Comparison of ENCODE assay signal across 12 cellular contexts in the genomic region with DNA sequence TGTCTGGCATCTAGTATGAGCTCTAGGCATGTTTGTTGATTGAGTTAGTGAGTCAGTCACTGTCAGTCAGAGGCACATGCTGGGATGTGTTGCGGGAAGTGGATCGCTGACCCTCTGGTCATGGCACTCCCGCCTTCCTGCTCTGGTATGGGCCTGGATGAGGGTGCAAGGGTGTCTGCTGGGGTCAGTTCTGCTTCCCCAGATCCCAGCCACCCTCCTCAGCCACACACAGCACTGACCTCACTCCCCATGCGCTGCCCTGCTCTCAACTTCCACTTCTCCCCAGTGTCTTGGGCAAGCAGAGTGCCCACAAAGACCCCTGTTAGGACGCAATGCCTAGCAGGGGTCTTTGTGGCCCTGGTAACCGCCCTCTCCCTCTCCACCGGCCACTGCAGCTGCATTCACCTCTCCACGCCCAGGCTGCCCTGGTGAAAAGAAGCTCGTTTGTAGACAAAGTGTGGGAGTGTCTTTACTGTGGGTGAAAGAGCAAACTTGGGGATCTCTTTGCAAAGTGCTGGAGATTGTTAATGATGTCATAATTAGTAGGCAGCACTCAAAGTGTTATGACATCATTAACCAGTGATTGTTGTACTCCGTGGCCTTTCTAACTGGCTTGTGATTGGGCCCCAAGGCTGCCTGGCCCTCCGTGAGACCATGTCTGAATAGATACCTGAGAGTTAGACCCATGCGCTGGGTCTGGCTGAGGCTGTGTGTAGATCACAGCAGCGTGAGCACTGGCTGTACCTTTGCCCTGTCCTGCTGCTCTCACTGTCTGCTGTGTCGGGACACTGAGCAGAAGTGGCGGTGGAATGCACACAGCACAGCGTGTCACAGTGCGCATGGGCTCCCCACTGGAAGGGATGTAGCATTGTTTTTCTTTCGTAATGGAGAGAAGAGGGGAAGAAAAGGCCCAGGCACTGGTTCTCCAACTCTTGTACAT.
DNase-seq lines count a peak whose midpoint lies in the region; ATAC-seq and TF ChIP-seq lines count a peak whose summit lies in the region.
"Had no signal": no experiment of that assay in that cellular context is flagged by ENCODE, and none has a peak within 500 bp of the region (broad histone marks: within the 10 kb centered on the region; RNA-seq: fewer than 3 reads in every experiment).

No MANE protein-coding gene starts in this region.

- ATAC-seq in CD8-positive, alpha-beta T cell: peak; percentile 20
- no peak for ATAC-seq in GM19324 (IDR thresholded peaks at IDR 0.05; ENCODE audit: low FRiP score, unreplicated experiment)

- POLR2A ChIA-PET in CD8-positive, alpha-beta T cell (lab: Charles Lee): no interaction called here

- DNase-seq in CD8-positive, alpha-beta T cell: no peak
- DNase-seq in right atrium auricular region (ENCODE audit: low spot score) (no peak), pons (ENCODE audit: low spot score) (peak; percentile 43), coronary artery (ENCODE audit: low spot score) (no peak), dedifferentiated amniotic fluid mesenchymal stem cell (ENCODE audit: extremely low spot score) (no peak), HFFc6 (no peak)
- DNase-seq: COR-L47, NCI-H1694 treated with DMSO at 0.1 percent for 48 hours, NCI-H69 had no signal

- peaks cover 67% of the 10 kb centered on the region for H3K4me1 Mint-ChIP-seq in CD8-positive, alpha-beta T cell (ENCODE audit: low read depth)
- no peaks in the 10 kb centered on the region for H3K4me1 Mint-ChIP-seq in HFFc6 (ENCODE audit: low read depth)

- no peaks in the 10 kb centered on the region for H3K9me3 ChIP-seq in CD8-positive, alpha-beta T cell (ENCODE audit: low read length)
- no peaks in the 10 kb centered on the region for H3K9me3 ChIP-seq in right atrium auricular region
- H3K9me3 ChIP-seq: thoracic aorta had no signal

- peak overlapping the region; percentile 74 for H3K27ac Mint-ChIP-seq in CD8-positive, alpha-beta T cell
- no peak overlapping the region for H3K27ac Mint-ChIP-seq in HFFc6

- TF ChIP-seq CTCF in CD8-positive, alpha-beta T cell (IDR thresholded peaks at IDR 0.05): no peak
- TF ChIP-seq CTCF in VCaP (conservative IDR thresholded peaks at IDR 0.05) (no peak), right atrium auricular region (IDR thresholded peaks at IDR 0.05) (no peak), coronary artery (IDR thresholded peaks at IDR 0.05) (no peak), HFFc6 (IDR thresholded peaks at IDR 0.05) (no peak)

- CTCF ChIA-PET in CD8-positive, alpha-beta T cell (lab: Charles Lee): no interaction called here

- H3K4me3 ChIP-seq in CD8-positive, alpha-beta T cell (ENCODE audit: low read depth, low read length): no peak overlapping the region
- H3K4me3 ChIP-seq in right atrium auricular region: no peak overlapping the region
- H3K4me3 ChIP-seq in coronary artery: no peak overlapping the region
- H3K4me3 ChIP-seq: thoracic aorta had no signal

- H3K27me3 Mint-ChIP-seq in CD8-positive, alpha-beta T cell (ENCODE audit: low read depth): no peaks in the 10 kb centered on the region
- H3K27me3 Mint-ChIP-seq in HFFc6 (ENCODE audit: insufficient read depth): peaks cover 4% of the 10 kb centered on the region

- intact Hi-C loops in CD8-positive, alpha-beta T cell (cut with DNase I, micrococcal nuclease): loop anchor here in 1 of 2 experiments (5.0 kb wide), 1 partner anchor 36 kb away; no protein-coding TSS in a partner anchor

- H3K36me3 Mint-ChIP-seq in CD8-positive, alpha-beta T cell: peaks cover 57% of the 10 kb centered on the region
- H3K36me3 Mint-ChIP-seq in HFFc6 (ENCODE audit: low read depth): no peaks in the 10 kb centered on the region

- H3K4me1 ChIP-seq in CD8-positive, alpha-beta T cell (ENCODE audit: insufficient read depth, low read length): peaks cover 12% of the 10 kb centered on the region
- peaks cover 0 to 29% of the 10 kb centered on the region in 2 donors for H3K4me1 ChIP-seq in right atrium auricular region

- no peak overlapping the region for H3K4me3 Mint-ChIP-seq in CD8-positive, alpha-beta T cell
- H3K4me3 Mint-ChIP-seq in HFFc6: no peak overlapping the region

- H3K27ac ChIP-seq in CD8-positive, alpha-beta T cell (ENCODE audit: low read depth, low read length): no peak overlapping the region
- H3K27ac ChIP-seq in VCaP (peak overlapping the region; percentile 67; the same call in 1 of the 2 replicates), right atrium auricular region (peak overlapping the region; percentile 30 to 69), coronary artery (peak overlapping the region in 1 of 2 donors; percentile 66)

- peaks cover 13% of the 10 kb centered on the region for H3K9me3 Mint-ChIP-seq in CD8-positive, alpha-beta T cell
- H3K9me3 Mint-ChIP-seq in HFFc6: peaks cover 28% of the 10 kb centered on the region; the same call in 1 of the 2 replicates

- no peaks in the 10 kb centered on the region for H3K36me3 ChIP-seq in CD8-positive, alpha-beta T cell (ENCODE audit: insufficient read depth, low read length)
- no peaks in the 10 kb centered on the region for H3K36me3 ChIP-seq in right atrium auricular region
- H3K36me3 ChIP-seq: thoracic aorta had no signal

- no peaks in the 10 kb centered on the region for H3K27me3 ChIP-seq in CD8-positive, alpha-beta T cell (ENCODE audit: insufficient read depth, low read length)
- H3K27me3 ChIP-seq in right atrium auricular region: no peaks in the 10 kb centered on the region
